In the genomic region with DNA sequence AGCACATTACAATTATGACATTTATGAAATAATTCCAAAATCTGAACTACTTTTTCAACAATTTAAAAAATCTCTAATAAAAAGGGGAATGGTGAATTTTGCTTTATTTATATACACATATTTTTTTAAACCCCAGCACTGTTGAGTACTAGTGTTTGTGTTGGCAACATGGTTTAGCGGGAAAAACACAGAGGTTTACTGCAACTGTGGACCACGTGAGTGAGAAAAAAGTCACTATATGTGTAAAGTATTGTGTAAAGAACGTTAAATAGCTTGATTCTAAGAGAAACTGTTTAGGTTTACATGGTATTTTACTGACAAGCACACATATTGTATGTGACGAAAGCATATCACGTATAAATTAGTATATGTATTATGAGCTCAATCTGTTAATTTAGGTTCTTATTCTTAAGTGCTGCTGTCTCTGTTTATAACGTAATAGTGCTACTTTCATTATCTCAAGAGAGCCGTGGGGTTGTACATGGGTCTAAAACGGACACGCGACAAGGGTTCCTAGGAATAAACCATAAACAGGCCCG, we compare ENCODE assay signal across 8 cellular contexts. TPM values are rescaled to one million over a fixed set of nuclear protein-coding genes. Genes with fewer than 3 reads are reported as not detected.
DNase-seq lines count a peak whose midpoint lies in the region; ATAC-seq and TF ChIP-seq lines count a peak whose summit lies in the region.

No MANE protein-coding gene starts in this region.

- DNase-seq in astrocyte of the cerebellum (ENCODE audit: low read depth) (no peak), lower lobe of right lung (no peak), uterus (no peak), islet precursor cell (no peak), NCI-H2081 treated with DMSO at 0.1 percent for 48 hours (lab: John Stamatoyannopoulos, UW) (no peak)

- TF ChIP-seq CTCF in astrocyte of the cerebellum (IDR thresholded peaks at IDR 0.05; ENCODE audit: low read depth, low read length, missing control alignments) (no peak), lower lobe of right lung (IDR thresholded peaks at IDR 0.05) (no peak), uterus (IDR thresholded peaks at IDR 0.05) (no peak)

- H3K27ac ChIP-seq in BLaER1 treated with 17β-estradiol and CSF1 and Interleukin-3, amounts not matched to agents 10 nM and 100 nM, result peak overlapping the region in 10 of 11 experiments; percentile 80 to 95 (median 91); a peak in 21 of 22 replicates
- H3K27ac ChIP-seq in HUES6 (ENCODE audit: low read depth, low read length), result peak overlapping the region; percentile 94
- H3K27ac ChIP-seq in lower lobe of right lung, result peak overlapping the region; percentile 98
- peak overlapping the region; percentile 90 to 94 for H3K27ac ChIP-seq in uterus

- intact Hi-C loops in lower lobe of right lung (cut with DNase I), result no loop called here
- intact Hi-C loops in uterus (cut with DNase I; ENCODE audit: low total_unique reads), result no loop called here

- H3K27me3 ChIP-seq in BLaER1 treated with 17β-estradiol and CSF1 and Interleukin-3, amounts not matched to agents 10 nM and 100 nM, result no peaks in the 10 kb centered on the region
- no peaks in the 10 kb centered on the region for H3K27me3 ChIP-seq in HUES6 (ENCODE audit: control insufficient read depth, insufficient read depth, low read length)
- H3K27me3 ChIP-seq in lower lobe of right lung (ENCODE audit: low read depth), result no peaks in the 10 kb centered on the region
- H3K27me3 ChIP-seq in uterus, result no peaks in the 10 kb centered on the region

- peak overlapping the region; percentile 68 to 86 (median 82) for H3K4me3 ChIP-seq in BLaER1 treated with 17β-estradiol and CSF1 and Interleukin-3, amounts not matched to agents 10 nM and 100 nM
- peak overlapping the region; percentile 81 for H3K4me3 ChIP-seq in HUES6 (ENCODE audit: low read depth, low read length)
- H3K4me3 ChIP-seq in astrocyte of the cerebellum (ENCODE audit: low read depth, low read length), result peak overlapping the region; percentile 84
- peak overlapping the region; percentile 98 for H3K4me3 ChIP-seq in lower lobe of right lung
- peak overlapping the region; percentile 68 to 78 for H3K4me3 ChIP-seq in uterus

- H3K9me3 ChIP-seq in BLaER1 treated with 17β-estradiol and CSF1 and Interleukin-3, amounts not matched to agents 10 nM and 100 nM (replicated peaks in 1 of 11), result no peaks in the 10 kb centered on the region
- H3K9me3 ChIP-seq in HUES6 (ENCODE audit: control insufficient read depth, insufficient read depth, low read depth, low read length) (no peaks in the 10 kb centered on the region), lower lobe of right lung (no peaks in the 10 kb centered on the region), uterus (no peaks in the 10 kb centered on the region)

- peak overlapping the region; percentile 61 to 93 (median 83) for H3K4me2 ChIP-seq in BLaER1 treated with 17β-estradiol and CSF1 and Interleukin-3, amounts not matched to agents 10 nM and 100 nM

- TF ChIP-seq POLR2A in uterus (IDR thresholded peaks at IDR 0.05), result no peak

- H3K36me3 ChIP-seq in BLaER1 treated with 17β-estradiol and CSF1 and Interleukin-3, amounts not matched to agents 10 nM and 100 nM, result peaks cover 0 to 41% (median 28%) of the 10 kb centered on the region in 11 experiments; a peak in 19 of 22 replicates
- H3K36me3 ChIP-seq in HUES6 (ENCODE audit: control insufficient read depth, insufficient read depth, low read length) (peaks cover 21% of the 10 kb centered on the region), lower lobe of right lung (no peaks in the 10 kb centered on the region), uterus (no peaks in the 10 kb centered on the region)

- H3K9ac ChIP-seq in BLaER1 treated with 17β-estradiol and CSF1 and Interleukin-3, amounts not matched to agents 10 nM and 100 nM, result peak overlapping the region; percentile 84 to 95 (median 93)
- H3K9ac ChIP-seq in HUES6 (ENCODE audit: low read length), result peak overlapping the region; percentile 94

- peaks cover 22 to 30% (median 25%) of the 10 kb centered on the region in 10 experiments for H3K4me1 ChIP-seq in BLaER1 treated with 17β-estradiol and CSF1 and Interleukin-3, amounts not matched to agents 10 nM and 100 nM
- H3K4me1 ChIP-seq in HUES6 (ENCODE audit: control insufficient read depth, insufficient read depth, low read length) (no peaks in the 10 kb centered on the region), lower lobe of right lung (peaks cover 22% of the 10 kb centered on the region), uterus (peaks cover 0 to 7% of the 10 kb centered on the region in 2 donors)

- peaks cover 0 to 9% (median 0%) of the 10 kb centered on the region in 11 experiments; a peak in 5 of 22 replicates for H4K20me1 ChIP-seq in BLaER1 treated with 17β-estradiol and CSF1 and Interleukin-3, amounts not matched to agents 10 nM and 100 nM

- in situ Hi-C loops in astrocyte of the cerebellum (cut with HindIII; ENCODE audit: low sequenced_read_pairs), result no loop called here

- no peak for ATAC-seq in lower lobe of right lung
- no peak for ATAC-seq in HG03159 (IDR thresholded peaks at IDR 0.05; ENCODE audit: unreplicated experiment)

RNA-seq across cellular contexts. Expression of a gene that starts 0.6 kb away (rescaled TPM):
- total RNA-seq in lower lobe of right lung (1.4 TPM), uterus (10 to 100 TPM in 1 of 4 donors, under 1 TPM in 1, not detected in 2; 0.49 to 20.9 TPM)

RNA-seq across cellular contexts. Expression of a gene that starts 0.7 kb away (rescaled TPM):
- total RNA-seq in lower lobe of right lung (16.8 TPM), uterus (10 to 100 TPM in 2 of 4 donors, 1 to 10 TPM in 2; 7.2 to 60.0 (median 11.9) TPM)

RNA-seq across cellular contexts. Expression of a gene that starts 35.8 kb away (rescaled TPM):
- total RNA-seq in lower lobe of right lung, result 176 TPM
- total RNA-seq in uterus, result 100 to 1,000 TPM in 1 of 4 donors, 10 to 100 TPM in 3; 22.8 to 182 (median 37.3) TPM
